Comparison of ENCODE assay signal across 16 cellular contexts in genomic region chr19:49214701-49215100, GRCh38. TPM values are rescaled to one million over a fixed set of nuclear protein-coding genes. Genes with fewer than 3 reads are reported as not detected.
"Had no signal": no experiment of that assay in that cellular context is flagged by ENCODE, and none has a peak within 500 bp of the region (broad histone marks: within the 10 kb centered on the region; RNA-seq: fewer than 3 reads in every experiment).

No MANE protein-coding gene starts in this region.

- H3K27ac ChIP-seq: body of pancreas, heart left ventricle had no signal

- H3K4me3 ChIP-seq: body of pancreas, heart left ventricle had no signal

- ATAC-seq: activated naive CD4-positive, alpha-beta T cell treated with anti-CD3 and anti-CD28 coated beads, Interleukin-2, amount 50 U/mL, for 72 hours; body of pancreas; heart left ventricle; left lobe of liver; WTC11 had no signal

- DNase-seq: activated CD4-positive, alpha-beta T cell treated with anti-CD3 and anti-CD28 coated beads, Interleukin-2, amount 50 U/mL, for 4 hours; activated effector memory CD4-positive, alpha-beta T cell treated with Interleukin-2 at 50 U/mL for 16 hours; activated T-cell treated with anti-CD3 and anti-CD28 coated beads, Interleukin-2, amount 50 U/mL, for 24 hours; amniotic stem cell; body of pancreas; central memory CD4-positive, alpha-beta T cell; cortex of kidney; effector CD8-positive, alpha-beta T cell; foreskin melanocyte; heart left ventricle; stimulated activated CD4-positive, alpha-beta T cell treated with anti-CD3 and anti-CD28 coated beads, Interleukin-4, amount 100 ng/mL, for 1 hour; stimulated activated CD8-positive, alpha-beta memory T cell treated with anti-CD3 and anti-CD28 coated beads, Interleukin-4, amount 100 ng/mL, for 48 hours had no signal

- H3K27me3 ChIP-seq: body of pancreas, heart left ventricle had no signal

- H3K9me3 ChIP-seq: body of pancreas, heart left ventricle had no signal

RNA-seq across cellular contexts. Expression of gene HRC, which starts 59.5 kb away (rescaled TPM):
- total RNA-seq: activated naive CD4-positive, alpha-beta T cell treated with anti-CD3 and anti-CD28 coated beads, Interleukin-2, amount 50 U/mL, for 72 hours; left lobe of liver; osteoblast had no signal
